Comparison of ENCODE assay signal across 27 cellular contexts in genomic region chr21:18170221-18170620, GRCh38.
"Had no signal": no experiment of that assay in that cellular context is flagged by ENCODE, and none has a peak within 500 bp of the region (broad histone marks: within the 10 kb centered on the region; RNA-seq: fewer than 3 reads in every experiment).

No MANE protein-coding gene starts in this region.

- FAIRE-seq: urothelium cell line had no signal

- DNase-seq: stimulated activated CD4-positive, alpha-beta T cell treated with anti-CD3 and anti-CD28 coated beads, Interleukin-2, amount 100 ng/mL, for 48 hours; stimulated activated CD4-positive, alpha-beta T cell treated with anti-CD3 and anti-CD28 coated beads, Interleukin-4, amount 100 ng/mL, for 1 hour; stimulated activated CD4-positive, alpha-beta T cell treated with anti-CD3 and anti-CD28 coated beads, Interleukin-4, amount 100 ng/mL, for 24 hours; stimulated activated CD4-positive, alpha-beta T cell treated with anti-CD3 and anti-CD28 coated beads, Interleukin-4, amount 100 ng/mL, for 4 hours; stimulated activated CD8-positive, alpha-beta memory T cell treated with anti-CD3 and anti-CD28 coated beads, Interleukin-4, amount 100 ng/mL, for 48 hours; stimulated activated naive B cell treated with anti-CD40 and anti-IgM and Interleukin-4, amounts not matched to agents 10 μg/mL and 1 μg/mL and 100 μg/mL, for 72 hours; stimulated activated naive CD4-positive, alpha-beta T cell; stimulated activated naive CD4-positive, alpha-beta T cell treated with Interleukin-2 at 50 U/mL for 16 hours; stimulated activated naive CD8-positive, alpha-beta T cell treated with anti-CD3 and anti-CD28 coated beads, Interleukin-15, amount 100 ng/mL, for 72 hours; stimulated activated naive CD8-positive, alpha-beta T cell treated with anti-CD3 and anti-CD28 coated beads, Interleukin-15, Interleukin-2, amounts not matched to agents 100 U/mL and 50 U/mL, for 24 hours; stomach; substantia nigra; testis; thyroid gland; tibial artery; transverse colon; trophoblast cell; upper lobe of left lung; upper lobe of right lung; uterus had no signal

- H3K9me3 ChIP-seq: suprapubic skin, testis, thoracic aorta, thyroid gland, tibial artery, tibial nerve, transverse colon, upper lobe of left lung, upper lobe of right lung, uterus, vagina had no signal

- H3K27me3 ChIP-seq: stomach, suprapubic skin, testis, thyroid gland, tibial artery, tibial nerve, transverse colon, upper lobe of left lung, upper lobe of right lung, vagina had no signal

- ATAC-seq: stimulated activated effector memory CD8-positive, alpha-beta T cell treated with anti-CD3 and anti-CD28 coated beads, Interleukin-12 subunit alpha, Interleukin-12 subunit beta, amount 100 ng/mL, for 72 hours; stimulated activated memory B cell treated with anti-CD40 and anti-IgM and Interleukin-4, amounts not matched to agents 10 μg/mL and 1 μg/mL and 100 μg/mL, for 72 hours; stimulated activated naive B cell treated with anti-CD40 and anti-IgM and Interleukin-4, amounts not matched to agents 10 μg/mL and 1 μg/mL and 100 μg/mL, for 72 hours; stimulated activated naive CD8-positive, alpha-beta T cell treated with anti-CD3 and anti-CD28 coated beads, Interleukin-15, amount 100 ng/mL, for 72 hours; stimulated activated naive CD8-positive, alpha-beta T cell treated with anti-CD3 and anti-CD28 coated beads, Interleukin-15, Interleukin-2, amounts not matched to agents 100 U/mL and 50 U/mL, for 24 hours; upper lobe of right lung had no signal

- H3K4me1 ChIP-seq: stomach, testis, thyroid gland, tibial artery, tibial nerve, transverse colon, upper lobe of left lung, upper lobe of right lung, uterus, vagina had no signal

- H3K27ac ChIP-seq: stomach, suprapubic skin, testis, thoracic aorta, thyroid gland, tibial artery, tibial nerve, transverse colon, upper lobe of left lung, upper lobe of right lung, uterus, vagina had no signal

- H3K4me3 ChIP-seq: stomach, suprapubic skin, testis, thoracic aorta, thyroid gland, tibial artery, tibial nerve, transverse colon, upper lobe of left lung, upper lobe of right lung, uterus, vagina had no signal

- H3K36me3 ChIP-seq: stomach, suprapubic skin, thoracic aorta, thyroid gland, tibial artery, tibial nerve, transverse colon, upper lobe of left lung, upper lobe of right lung, uterus, vagina had no signal
